11 cellular contexts compared by ENCODE assay signal in genomic region chr10:10872035-10872673, GRCh38.
DNase-seq lines count a peak whose midpoint lies in the region; ATAC-seq, FAIRE-seq and TF ChIP-seq lines count a peak whose summit lies in the region.
"Had no signal": no experiment of that assay in that cellular context is flagged by ENCODE, and none has a peak within 500 bp of the region (broad histone marks: within the 10 kb centered on the region; RNA-seq: fewer than 3 reads in every experiment).

No MANE protein-coding gene starts in this region.

- H3K4me2 ChIP-seq in keratinocyte (ENCODE audit: control insufficient read depth, extremely low read depth, insufficient read depth, low read depth, low read length) (no peak overlapping the region), smooth muscle cell (peak overlapping the region; percentile 18)

- H3K36me3 ChIP-seq in keratinocyte (ENCODE audit: control insufficient read depth in 2 of 2, extremely low read depth in 1 of 2, insufficient read depth in 2 of 2, low read length in 2 of 2) (no peaks in the 10 kb centered on the region), smooth muscle cell (ENCODE audit: low read depth) (no peaks in the 10 kb centered on the region), Peyer's patch (no peaks in the 10 kb centered on the region)

- no peak for ATAC-seq in GM21737 (IDR thresholded peaks at IDR 0.05; ENCODE audit: unreplicated experiment)

- H3K4me3 ChIP-seq in keratinocyte (ENCODE audit: control insufficient read depth in 2 of 3, extremely low read depth in 1 of 3, insufficient read depth in 2 of 3, low read depth in 1 of 3, low read length in 3 of 3) (no peak overlapping the region), smooth muscle cell (no peak overlapping the region), Peyer's patch (no peak overlapping the region)

- no peak for TF ChIP-seq POLR2A in Peyer's patch (IDR thresholded peaks at IDR 0.05)

- WGBS in smooth muscle cell (ENCODE audit: low lambda C conversion rate), result 12% methylated on average over 6 of the region's 6 CpGs

- DNase-seq in HCEC 1CT (peak; percentile 39), dedifferentiated amniotic fluid mesenchymal stem cell (ENCODE audit: extremely low spot score) (peak; percentile 90), keratinocyte (ENCODE audit: low read depth, low spot score) (no peak), smooth muscle cell (lab: John Stamatoyannopoulos, UW; ENCODE audit: unreplicated experiment) (no peak), Peyer's patch (no peak), COLO668 (lab: John Stamatoyannopoulos, UW; ENCODE audit: unreplicated experiment) (no peak)
- no peak for DNase-seq in activated CD4-positive, alpha-beta T cell treated with anti-CD3 and anti-CD28 coated beads for 1 hour
- DNase-seq: NCI-H524, nucleus accumbens had no signal

- no peak overlapping the region for H3K9ac ChIP-seq in keratinocyte (ENCODE audit: control insufficient read depth, extremely low read depth, insufficient read depth, low read length)
- H3K9ac ChIP-seq in smooth muscle cell (ENCODE audit: low read depth), result peak overlapping the region; percentile 35

- no peaks in the 10 kb centered on the region for H3K9me1 ChIP-seq in keratinocyte (ENCODE audit: control insufficient read depth, extremely low read depth, insufficient read depth, low read length)

- H4K20me1 ChIP-seq in keratinocyte (ENCODE audit: control insufficient read depth, extremely low read depth, insufficient read depth, low read length) (no peaks in the 10 kb centered on the region), smooth muscle cell (ENCODE audit: low read depth) (no peaks in the 10 kb centered on the region)

- H3K27me3 ChIP-seq in keratinocyte (ENCODE audit: control insufficient read depth, extremely low read depth, insufficient read depth, low read length) (no peaks in the 10 kb centered on the region), smooth muscle cell (ENCODE audit: low read depth) (peaks cover 12% of the 10 kb centered on the region), Peyer's patch (no peaks in the 10 kb centered on the region)

- H2AFZ ChIP-seq in keratinocyte (ENCODE audit: control insufficient read depth, low read length), result no peak overlapping the region
- no peak overlapping the region for H2AFZ ChIP-seq in smooth muscle cell (ENCODE audit: low read depth)

- H3K79me2 ChIP-seq in keratinocyte (ENCODE audit: control insufficient read depth, insufficient read depth, low read length) (no peaks in the 10 kb centered on the region), smooth muscle cell (ENCODE audit: low read depth) (no peaks in the 10 kb centered on the region)

- H3F3A ChIP-seq in smooth muscle cell (ENCODE audit: low read depth), result no peaks in the 10 kb centered on the region

- FAIRE-seq in keratinocyte (lab: Jason Lieb, UNC), result peak; percentile 46
- FAIRE-seq: G401.6 had no signal

- no peaks in the 10 kb centered on the region for H3K9me3 ChIP-seq in keratinocyte (ENCODE audit: control insufficient read depth, low read depth, low read length)
- H3K9me3 ChIP-seq in smooth muscle cell (replicated peaks; ENCODE audit: low read depth), result no peaks in the 10 kb centered on the region
- no peaks in the 10 kb centered on the region for H3K9me3 ChIP-seq in Peyer's patch

- H3K4me1 ChIP-seq in keratinocyte (ENCODE audit: control insufficient read depth, extremely low read depth, insufficient read depth, low read length) (peaks cover 6% of the 10 kb centered on the region), smooth muscle cell (ENCODE audit: low read depth) (peaks cover 4% of the 10 kb centered on the region), Peyer's patch (peaks cover 0 to 4% (median 0%) of the 10 kb centered on the region in 4 donors)

- dilution Hi-C loops in keratinocyte (cut with MboI; ENCODE audit: extremely low pct_ligation_motif_present, low sequenced_read_pairs), result no loop called here

- H3K27ac ChIP-seq in keratinocyte (ENCODE audit: control insufficient read depth, insufficient read depth, low read length) (no peak overlapping the region), smooth muscle cell (ENCODE audit: low read depth) (peak overlapping the region; percentile 83), Peyer's patch (peak overlapping the region in 1 of 4 donors; percentile 78)

- TF ChIP-seq CTCF in keratinocyte (optimal IDR thresholded peaks at IDR 0.05 in 1 of 3, IDR thresholded peaks at IDR 0.05 in 1 of 3, conservative IDR thresholded peaks at IDR 0.05 in 1 of 3; ENCODE audit: extremely low read depth in 1 of 3, insufficient read depth in 2 of 3, low read length in 3 of 3) (no peak), smooth muscle cell (IDR thresholded peaks at IDR 0.05; ENCODE audit: borderline replicate concordance, insufficient read depth, poor library complexity, severe bottlenecking) (no peak), Peyer's patch (IDR thresholded peaks at IDR 0.05) (no peak)

Comparison
In these comparisons a context has a peak if more than half of its experiments do, and no peak if none do; other contexts are left out.
1. DNase-seq: peak in HCEC 1CT (single experiment) and dedifferentiated amniotic fluid mesenchymal stem cell (single experiment); none in keratinocyte (single experiment), smooth muscle cell (single experiment), Peyer's patch (0 of 3), activated CD4-positive, alpha-beta T cell treated with anti-CD3 and anti-CD28 coated beads for 1 hour (single experiment) and COLO668 (single experiment).